ENCODE assay signal across 1 cellular context in the genomic region with DNA sequence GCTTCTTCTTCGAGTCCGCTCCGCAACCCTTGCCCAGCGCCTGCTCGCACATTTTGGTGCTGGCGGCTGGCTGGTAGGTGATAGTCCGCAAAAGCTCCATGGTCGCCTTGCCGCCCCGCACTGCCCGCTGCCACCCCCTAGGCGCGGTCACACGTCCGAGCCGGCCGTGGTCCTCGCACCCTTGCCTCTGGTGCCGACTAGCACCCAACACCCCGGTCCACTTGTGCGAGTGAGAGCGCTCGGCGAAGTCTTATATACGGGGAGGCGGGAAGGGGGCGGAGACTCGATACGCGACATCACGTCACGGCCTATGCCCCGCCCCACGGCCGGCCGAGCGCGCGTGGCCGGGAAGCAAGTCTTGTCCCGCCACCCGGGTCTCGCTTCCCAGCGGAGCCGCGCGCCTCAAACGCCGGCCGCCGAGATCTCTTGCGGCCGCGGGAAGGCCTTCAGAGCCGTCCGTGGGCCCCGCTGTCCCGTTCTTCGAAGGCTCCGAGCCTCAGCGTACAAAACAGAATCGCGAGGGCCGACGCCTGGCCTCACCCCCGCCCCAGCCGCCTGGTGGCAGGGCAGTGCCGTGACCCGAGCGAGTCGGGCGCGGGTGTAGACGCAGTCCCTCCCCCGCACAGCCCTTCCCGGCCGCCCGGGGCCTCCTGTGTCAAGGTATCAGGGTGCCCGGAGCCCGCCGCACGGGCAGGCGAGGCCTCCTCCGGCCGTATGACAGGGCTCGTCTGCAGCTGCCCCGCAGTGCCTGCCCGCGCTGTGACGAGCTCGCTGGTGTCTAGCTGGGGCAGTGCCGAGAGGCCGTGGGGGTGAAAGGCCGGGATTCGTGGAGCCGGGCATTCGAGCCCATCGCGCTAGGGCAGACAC.
TF ChIP-seq lines count a peak whose summit lies in the region.

PLK2 (minus strand) TSS at position 227 of the 867 bp plus-strand sequence; CDS start at position 100, 127 bp downstream.

TF ChIP-seq in HepG2, 621 proteins besides CTCF, POLR2A, EP300 and RAD21 (continued from another document and continues in another):
- TF ChIP-seq, protein P1, sequence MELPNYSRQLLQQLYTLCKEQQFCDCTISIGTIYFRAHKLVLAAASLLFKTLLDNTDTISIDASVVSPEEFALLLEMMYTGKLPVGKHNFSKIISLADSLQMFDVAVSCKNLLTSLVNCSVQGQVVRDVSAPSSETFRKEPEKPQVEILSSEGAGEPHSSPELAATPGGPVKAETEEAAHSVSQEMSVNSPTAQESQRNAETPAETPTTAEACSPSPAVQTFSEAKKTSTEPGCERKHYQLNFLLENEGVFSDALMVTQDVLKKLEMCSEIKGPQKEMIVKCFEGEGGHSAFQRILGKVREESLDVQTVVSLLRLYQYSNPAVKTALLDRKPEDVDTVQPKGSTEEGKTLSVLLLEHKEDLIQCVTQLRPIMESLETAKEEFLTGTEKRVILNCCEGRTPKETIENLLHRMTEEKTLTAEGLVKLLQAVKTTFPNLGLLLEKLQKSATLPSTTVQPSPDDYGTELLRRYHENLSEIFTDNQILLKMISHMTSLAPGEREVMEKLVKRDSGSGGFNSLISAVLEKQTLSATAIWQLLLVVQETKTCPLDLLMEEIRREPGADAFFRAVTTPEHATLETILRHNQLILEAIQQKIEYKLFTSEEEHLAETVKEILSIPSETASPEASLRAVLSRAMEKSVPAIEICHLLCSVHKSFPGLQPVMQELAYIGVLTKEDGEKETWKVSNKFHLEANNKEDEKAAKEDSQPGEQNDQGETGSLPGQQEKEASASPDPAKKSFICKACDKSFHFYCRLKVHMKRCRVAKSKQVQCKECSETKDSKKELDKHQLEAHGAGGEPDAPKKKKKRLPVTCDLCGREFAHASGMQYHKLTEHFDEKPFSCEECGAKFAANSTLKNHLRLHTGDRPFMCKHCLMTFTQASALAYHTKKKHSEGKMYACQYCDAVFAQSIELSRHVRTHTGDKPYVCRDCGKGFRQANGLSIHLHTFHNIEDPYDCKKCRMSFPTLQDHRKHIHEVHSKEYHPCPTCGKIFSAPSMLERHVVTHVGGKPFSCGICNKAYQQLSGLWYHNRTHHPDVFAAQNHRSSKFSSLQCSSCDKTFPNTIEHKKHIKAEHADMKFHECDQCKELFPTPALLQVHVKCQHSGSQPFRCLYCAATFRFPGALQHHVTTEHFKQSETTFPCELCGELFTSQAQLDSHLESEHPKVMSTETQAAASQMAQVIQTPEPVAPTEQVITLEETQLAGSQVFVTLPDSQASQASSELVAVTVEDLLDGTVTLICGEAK (IDR thresholded peaks at IDR 0.05), result no peak
- TF ChIP-seq, protein P1 (CRISPR knock-in tag; IDR thresholded peaks at IDR 0.05), result no peak; the same call in 1 of the 2 replicates
- 0 out of 2 replicates have a peak, but pooled peaks have one; percentile 76 for TF ChIP-seq ZSCAN9 (CRISPR knock-in tag; IDR thresholded peaks at IDR 0.05; ENCODE audit: borderline replicate concordance)
- peak; percentile 81 for TF ChIP-seq CREB1 (IDR thresholded peaks at IDR 0.05)
- peak; percentile 72 for TF ChIP-seq CREB1 (CRISPR knock-in tag; IDR thresholded peaks at IDR 0.05)
- TF ChIP-seq SAP130 (CRISPR knock-in tag; IDR thresholded peaks at IDR 0.05; ENCODE audit: low read depth), result peak; percentile 53
- TF ChIP-seq ZNF12 (CRISPR knock-in tag; IDR thresholded peaks at IDR 0.05), result no peak
- TF ChIP-seq, protein P2, sequence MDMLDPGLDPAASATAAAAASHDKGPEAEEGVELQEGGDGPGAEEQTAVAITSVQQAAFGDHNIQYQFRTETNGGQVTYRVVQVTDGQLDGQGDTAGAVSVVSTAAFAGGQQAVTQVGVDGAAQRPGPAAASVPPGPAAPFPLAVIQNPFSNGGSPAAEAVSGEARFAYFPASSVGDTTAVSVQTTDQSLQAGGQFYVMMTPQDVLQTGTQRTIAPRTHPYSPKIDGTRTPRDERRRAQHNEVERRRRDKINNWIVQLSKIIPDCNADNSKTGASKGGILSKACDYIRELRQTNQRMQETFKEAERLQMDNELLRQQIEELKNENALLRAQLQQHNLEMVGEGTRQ (IDR thresholded peaks at IDR 0.05; ENCODE audit: low read depth, low read length), result no peak
- TF ChIP-seq, protein P2 (CRISPR knock-in tag; IDR thresholded peaks at IDR 0.05; ENCODE audit: borderline replicate concordance), result 0 out of 2 replicates have a peak, but pooled peaks have one; percentile 15
- 0 out of 2 replicates have a peak, but pooled peaks have one; percentile 14 for TF ChIP-seq HNRNPL (IDR thresholded peaks at IDR 0.05; ENCODE audit: low read depth, low read length)
- TF ChIP-seq BCLAF1 (IDR thresholded peaks at IDR 0.05), result no peak
- peak; percentile 38 for TF ChIP-seq RBM39 (IDR thresholded peaks at IDR 0.05; ENCODE audit: low read depth, low read length, poor library complexity, severe bottlenecking)
- TF ChIP-seq GLI4 (CRISPR knock-in tag; IDR thresholded peaks at IDR 0.05; ENCODE audit: borderline replicate concordance), result peak; percentile 58; the same call in 1 of the 2 replicates
- TF ChIP-seq THAP7 (CRISPR knock-in tag; IDR thresholded peaks at IDR 0.05), result no peak
- no peak for TF ChIP-seq GABPA (IDR thresholded peaks at IDR 0.05; ENCODE audit: low read depth, low read length)
- TF ChIP-seq GABPA (CRISPR knock-in tag; IDR thresholded peaks at IDR 0.05; ENCODE audit: low read depth), result no peak
- TF ChIP-seq ZNF687 (CRISPR knock-in tag; IDR thresholded peaks at IDR 0.05), result peak; percentile 92
- peak; percentile 92; the same call in 1 of the 2 replicates for TF ChIP-seq ZBTB4 (CRISPR knock-in tag; IDR thresholded peaks at IDR 0.05; ENCODE audit: borderline replicate concordance)
- TF ChIP-seq ZMYM2 (CRISPR knock-in tag; IDR thresholded peaks at IDR 0.05), result peak; percentile 61; the same call in 1 of the 2 replicates
- 0 out of 2 replicates have a peak, but pooled peaks have one; percentile 10 for TF ChIP-seq TFDP2 (CRISPR knock-in tag; IDR thresholded peaks at IDR 0.05)
- peak; percentile 63; the same call in 1 of the 2 replicates for TF ChIP-seq STAT5B (CRISPR knock-in tag; IDR thresholded peaks at IDR 0.05)
- TF ChIP-seq KDM2A (CRISPR knock-in tag; IDR thresholded peaks at IDR 0.05; ENCODE audit: borderline replicate concordance, low read depth), result peak; percentile 67; the same call in 1 of the 2 replicates
